ENCODE assay signal across 1 cellular context in genomic region chr17:4665027-4665426, GRCh38.
TF ChIP-seq lines count a peak whose summit lies in the region.

No MANE protein-coding gene starts in this region.

TF ChIP-seq in SK-N-SH treated with all-trans-retinoic acid at 6 μM for 48 hours, 23 proteins besides CTCF, POLR2A, EP300 and RAD21 (continued from another document):
- TF ChIP-seq, protein P1, sequence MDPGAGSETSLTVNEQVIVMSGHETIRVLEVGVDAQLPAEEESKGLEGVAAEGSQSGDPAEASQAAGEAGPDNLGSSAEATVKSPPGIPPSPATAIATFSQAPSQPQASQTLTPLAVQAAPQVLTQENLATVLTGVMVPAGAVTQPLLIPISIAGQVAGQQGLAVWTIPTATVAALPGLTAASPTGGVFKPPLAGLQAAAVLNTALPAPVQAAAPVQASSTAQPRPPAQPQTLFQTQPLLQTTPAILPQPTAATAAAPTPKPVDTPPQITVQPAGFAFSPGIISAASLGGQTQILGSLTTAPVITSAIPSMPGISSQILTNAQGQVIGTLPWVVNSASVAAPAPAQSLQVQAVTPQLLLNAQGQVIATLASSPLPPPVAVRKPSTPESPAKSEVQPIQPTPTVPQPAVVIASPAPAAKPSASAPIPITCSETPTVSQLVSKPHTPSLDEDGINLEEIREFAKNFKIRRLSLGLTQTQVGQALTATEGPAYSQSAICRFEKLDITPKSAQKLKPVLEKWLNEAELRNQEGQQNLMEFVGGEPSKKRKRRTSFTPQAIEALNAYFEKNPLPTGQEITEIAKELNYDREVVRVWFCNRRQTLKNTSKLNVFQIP (CRISPR knock-in tag; IDR thresholded peaks at IDR 0.05; ENCODE audit: borderline replicate concordance, low read depth): no peak
- TF ChIP-seq GLIS3 (CRISPR knock-in tag; IDR thresholded peaks at IDR 0.05): no peak
- no peak for TF ChIP-seq OSR1 (CRISPR knock-in tag; IDR thresholded peaks at IDR 0.05)
TF ChIP-seq in SK-N-SH treated with all-trans-retinoic acid at 6 μM for 48 hours: peak in this region for 0.
